Comparison of ENCODE assay signal across 20 cellular contexts in genomic region chr7:16958724-16959123, GRCh38.
DNase-seq lines count a peak whose midpoint lies in the region; ATAC-seq and TF ChIP-seq lines count a peak whose summit lies in the region.
"Had no signal": no experiment of that assay in that cellular context is flagged by ENCODE, and none has a peak within 500 bp of the region (broad histone marks: within the 10 kb centered on the region; RNA-seq: fewer than 3 reads in every experiment).

No MANE protein-coding gene starts in this region.

- H3K9ac ChIP-seq in liver (ENCODE audit: low read depth in 1 of 2, low read length in 2 of 2): no peak overlapping the region
- H3K9ac ChIP-seq: BLaER1 had no signal

- no peak overlapping the region for H3K4me3 ChIP-seq in liver (ENCODE audit: low read depth in 1 of 3, low read length in 3 of 3)
- no peak overlapping the region for H3K4me3 ChIP-seq in aorta (ENCODE audit: low read length in 2 of 2)
- H3K4me3 ChIP-seq in Caco-2 (ENCODE audit: low read depth, low read length): no peak overlapping the region
- H3K4me3 ChIP-seq: BLaER1 had no signal

- H3K27ac ChIP-seq in liver (ENCODE audit: low read depth in 1 of 2, low read length in 2 of 2): no peak overlapping the region
- no peak overlapping the region for H3K27ac ChIP-seq in aorta (ENCODE audit: low read depth in 1 of 2, low read length in 2 of 2)
- H3K27ac ChIP-seq: BLaER1 had no signal

- H3K27me3 ChIP-seq in liver (ENCODE audit: control insufficient read depth in 4 of 4, insufficient read depth in 4 of 4, low read length in 3 of 4): no peaks in the 10 kb centered on the region
- H3K27me3 ChIP-seq in aorta (ENCODE audit: control insufficient read depth in 1 of 2, insufficient read depth in 2 of 2, low read length in 1 of 2): no peaks in the 10 kb centered on the region
- H3K27me3 ChIP-seq in Caco-2 (replicated peaks; ENCODE audit: control insufficient read depth, insufficient read depth, low read length): no peaks in the 10 kb centered on the region
- H3K27me3 ChIP-seq: BE2C, BLaER1 had no signal

- 35% methylated on average over 1 of the region's 1 CpG for WGBS in liver
- WGBS in aorta, 2 donors: 95 to 100% methylated on average over 1 of the region's 1 CpG

- H3K36me3 ChIP-seq in liver (ENCODE audit: control insufficient read depth in 4 of 4, insufficient read depth in 3 of 4, low read depth in 1 of 4, low read length in 3 of 4): no peaks in the 10 kb centered on the region
- no peaks in the 10 kb centered on the region for H3K36me3 ChIP-seq in aorta (ENCODE audit: control insufficient read depth in 1 of 2, insufficient read depth in 2 of 2, low read length in 1 of 2)
- no peaks in the 10 kb centered on the region for H3K36me3 ChIP-seq in Caco-2 (ENCODE audit: control insufficient read depth, insufficient read depth, low read length)
- H3K36me3 ChIP-seq: BE2C, BLaER1 had no signal

- H3K9me3 ChIP-seq in liver (ENCODE audit: control insufficient read depth in 4 of 4, low read length in 3 of 4) (no peaks in the 10 kb centered on the region), aorta (ENCODE audit: control insufficient read depth, low read length) (no peaks in the 10 kb centered on the region), Caco-2 (no peaks in the 10 kb centered on the region)
- H3K9me3 ChIP-seq: BE2C, BLaER1 had no signal

- H3K27ac Mint-ChIP-seq in activated CD8-positive, alpha-beta T cell treated with anti-CD3 and anti-CD28 coated beads for 36 hours: no peak overlapping the region
- H3K27ac Mint-ChIP-seq in Caco-2 (ENCODE audit: unreplicated experiment): no peak overlapping the region
- H3K27ac Mint-ChIP-seq: CD14-positive monocyte; CD4-positive, alpha-beta memory T cell; CD8-positive, alpha-beta memory T cell had no signal

- no peaks in the 10 kb centered on the region for H3K9me3 Mint-ChIP-seq in activated CD8-positive, alpha-beta T cell treated with anti-CD3 and anti-CD28 coated beads for 36 hours
- peaks cover 43% of the 10 kb centered on the region for H3K9me3 Mint-ChIP-seq in Caco-2 (ENCODE audit: unreplicated experiment)

- H3K4me3 Mint-ChIP-seq in activated CD8-positive, alpha-beta T cell treated with anti-CD3 and anti-CD28 coated beads for 36 hours: no peak overlapping the region
- no peak overlapping the region for H3K4me3 Mint-ChIP-seq in Caco-2 (ENCODE audit: unreplicated experiment)
- H3K4me3 Mint-ChIP-seq: CD14-positive monocyte; CD4-positive, alpha-beta memory T cell; CD4-positive, CD25-positive, alpha-beta regulatory T cell; CD8-positive, alpha-beta memory T cell had no signal

- H3K4me1 ChIP-seq in liver (ENCODE audit: control insufficient read depth in 4 of 4, insufficient read depth in 4 of 4, low read length in 3 of 4) (peaks cover 0 to 7% (median 0%) of the 10 kb centered on the region in 4 donors), aorta (ENCODE audit: control insufficient read depth in 1 of 2, insufficient read depth in 2 of 2, low read length in 2 of 2) (peaks cover 0 to 5% of the 10 kb centered on the region in 2 donors), Caco-2 (no peaks in the 10 kb centered on the region)
- H3K4me1 ChIP-seq: BE2C had no signal

- intact Hi-C loops in activated CD8-positive, alpha-beta T cell treated with anti-CD3 and anti-CD28 coated beads for 36 hours (cut with micrococcal nuclease): no loop called here
- intact Hi-C loops in aorta (cut with DNase I): no loop called here
- intact Hi-C loops in Caco-2 (cut with micrococcal nuclease; ENCODE audit: unreplicated experiment): no loop called here

- no peaks in the 10 kb centered on the region for H3K36me3 Mint-ChIP-seq in activated CD8-positive, alpha-beta T cell treated with anti-CD3 and anti-CD28 coated beads for 36 hours (ENCODE audit: low read depth)
- H3K36me3 Mint-ChIP-seq in Caco-2 (ENCODE audit: insufficient read depth, unreplicated experiment): no peaks in the 10 kb centered on the region
- H3K36me3 Mint-ChIP-seq: CD14-positive monocyte; CD4-positive, alpha-beta memory T cell; CD4-positive, CD25-positive, alpha-beta regulatory T cell; CD8-positive, alpha-beta memory T cell had no signal

- no peak for TF ChIP-seq CTCF in liver (IDR thresholded peaks at IDR 0.05; ENCODE audit: low read depth, low read length, missing input control)
- TF ChIP-seq CTCF in activated CD8-positive, alpha-beta T cell treated with anti-CD3 and anti-CD28 coated beads for 36 hours (IDR thresholded peaks at IDR 0.05): no peak
- no peak for TF ChIP-seq CTCF in Caco-2 (IDR thresholded peaks at IDR 0.05; ENCODE audit: insufficient read depth in 1 of 2, low read depth in 1 of 2, low read length in 1 of 2, severe bottlenecking in 1 of 2, unreplicated experiment in 1 of 2)

- no TSS peak for BruUV-seq in Caco-2 (replicated peaks; lab: Mats Ljungman, UMichigan)

- ATAC-seq in left lobe of liver: peak; percentile 54
- ATAC-seq in activated CD8-positive, alpha-beta T cell treated with anti-CD3 and anti-CD28 coated beads for 36 hours: no peak
- no peak for ATAC-seq in aorta (ENCODE audit: low FRiP score)
- no peak for ATAC-seq in GM19455 (IDR thresholded peaks at IDR 0.05; ENCODE audit: unreplicated experiment)

- DNase-seq in DMS53 treated with DMSO at 0.1 percent for 48 hours (lab: John Stamatoyannopoulos, UW; ENCODE audit: unreplicated experiment): peak; percentile 85
- DNase-seq in left lobe of liver (ENCODE audit: low spot score): no peak
- DNase-seq in activated CD8-positive, alpha-beta T cell treated with anti-CD3 and anti-CD28 coated beads for 36 hours: no peak
- no peak for DNase-seq in aorta
- no peak for DNase-seq in Caco-2
- DNase-seq: 8988T; ACHN; BE2C; C1 segment of cervical spinal cord; Calu3; CD4-positive, alpha-beta memory T cell; CD4-positive, CD25-positive, alpha-beta regulatory T cell; CD8-positive, alpha-beta memory T cell; COR-L47; DMS79 treated with DMSO at 0.1 percent for 48 hours; GF-D8 had no signal

- no peaks in the 10 kb centered on the region for H3K27me3 Mint-ChIP-seq in activated CD8-positive, alpha-beta T cell treated with anti-CD3 and anti-CD28 coated beads for 36 hours
- H3K27me3 Mint-ChIP-seq in Caco-2 (ENCODE audit: insufficient read depth, unreplicated experiment): no peaks in the 10 kb centered on the region
- H3K27me3 Mint-ChIP-seq: CD4-positive, alpha-beta memory T cell had no signal

- no peaks in the 10 kb centered on the region for H3K4me1 Mint-ChIP-seq in activated CD8-positive, alpha-beta T cell treated with anti-CD3 and anti-CD28 coated beads for 36 hours (ENCODE audit: low read depth)
- H3K4me1 Mint-ChIP-seq in Caco-2 (ENCODE audit: low read depth, unreplicated experiment): peaks cover 18% of the 10 kb centered on the region
- H3K4me1 Mint-ChIP-seq: CD14-positive monocyte; CD4-positive, alpha-beta memory T cell; CD4-positive, CD25-positive, alpha-beta regulatory T cell; CD8-positive, alpha-beta memory T cell had no signal

- peak in 1 of 2 donors; percentile 4 for TF ChIP-seq RAD21 in liver (IDR thresholded peaks at IDR 0.05)

- POLR2A ChIA-PET in activated CD8-positive, alpha-beta T cell treated with anti-CD3 and anti-CD28 coated beads for 36 hours (lab: Charles Lee): no interaction called here
- POLR2A ChIA-PET in Caco-2 (lab: Charles Lee): no interaction called here

- CTCF ChIA-PET in activated CD8-positive, alpha-beta T cell treated with anti-CD3 and anti-CD28 coated beads for 36 hours (lab: Charles Lee): interaction anchor here (0.7 kb wide), 1 partner anchor 324 kb away, joined by 3 read pairs; no protein-coding TSS in a partner anchor
- CTCF ChIA-PET in Caco-2 (lab: Charles Lee): no interaction called here

TF ChIP-seq in liver, 16 proteins besides CTCF, POLR2A, EP300 and RAD21 (continues in another document):
- peak; percentile 39 for TF ChIP-seq FOXA2 (IDR thresholded peaks at IDR 0.05)
- TF ChIP-seq, protein P1, sequence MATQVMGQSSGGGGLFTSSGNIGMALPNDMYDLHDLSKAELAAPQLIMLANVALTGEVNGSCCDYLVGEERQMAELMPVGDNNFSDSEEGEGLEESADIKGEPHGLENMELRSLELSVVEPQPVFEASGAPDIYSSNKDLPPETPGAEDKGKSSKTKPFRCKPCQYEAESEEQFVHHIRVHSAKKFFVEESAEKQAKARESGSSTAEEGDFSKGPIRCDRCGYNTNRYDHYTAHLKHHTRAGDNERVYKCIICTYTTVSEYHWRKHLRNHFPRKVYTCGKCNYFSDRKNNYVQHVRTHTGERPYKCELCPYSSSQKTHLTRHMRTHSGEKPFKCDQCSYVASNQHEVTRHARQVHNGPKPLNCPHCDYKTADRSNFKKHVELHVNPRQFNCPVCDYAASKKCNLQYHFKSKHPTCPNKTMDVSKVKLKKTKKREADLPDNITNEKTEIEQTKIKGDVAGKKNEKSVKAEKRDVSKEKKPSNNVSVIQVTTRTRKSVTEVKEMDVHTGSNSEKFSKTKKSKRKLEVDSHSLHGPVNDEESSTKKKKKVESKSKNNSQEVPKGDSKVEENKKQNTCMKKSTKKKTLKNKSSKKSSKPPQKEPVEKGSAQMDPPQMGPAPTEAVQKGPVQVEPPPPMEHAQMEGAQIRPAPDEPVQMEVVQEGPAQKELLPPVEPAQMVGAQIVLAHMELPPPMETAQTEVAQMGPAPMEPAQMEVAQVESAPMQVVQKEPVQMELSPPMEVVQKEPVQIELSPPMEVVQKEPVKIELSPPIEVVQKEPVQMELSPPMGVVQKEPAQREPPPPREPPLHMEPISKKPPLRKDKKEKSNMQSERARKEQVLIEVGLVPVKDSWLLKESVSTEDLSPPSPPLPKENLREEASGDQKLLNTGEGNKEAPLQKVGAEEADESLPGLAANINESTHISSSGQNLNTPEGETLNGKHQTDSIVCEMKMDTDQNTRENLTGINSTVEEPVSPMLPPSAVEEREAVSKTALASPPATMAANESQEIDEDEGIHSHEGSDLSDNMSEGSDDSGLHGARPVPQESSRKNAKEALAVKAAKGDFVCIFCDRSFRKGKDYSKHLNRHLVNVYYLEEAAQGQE (IDR thresholded peaks at IDR 0.05): no peak
- no peak for TF ChIP-seq SP1 (IDR thresholded peaks at IDR 0.05)
- peak in 1 of 2 donors; percentile 22 for TF ChIP-seq JUND (IDR thresholded peaks at IDR 0.05)
- no peak for TF ChIP-seq TAF1 (conservative IDR thresholded peaks at IDR 0.05)
- TF ChIP-seq, protein P2, sequence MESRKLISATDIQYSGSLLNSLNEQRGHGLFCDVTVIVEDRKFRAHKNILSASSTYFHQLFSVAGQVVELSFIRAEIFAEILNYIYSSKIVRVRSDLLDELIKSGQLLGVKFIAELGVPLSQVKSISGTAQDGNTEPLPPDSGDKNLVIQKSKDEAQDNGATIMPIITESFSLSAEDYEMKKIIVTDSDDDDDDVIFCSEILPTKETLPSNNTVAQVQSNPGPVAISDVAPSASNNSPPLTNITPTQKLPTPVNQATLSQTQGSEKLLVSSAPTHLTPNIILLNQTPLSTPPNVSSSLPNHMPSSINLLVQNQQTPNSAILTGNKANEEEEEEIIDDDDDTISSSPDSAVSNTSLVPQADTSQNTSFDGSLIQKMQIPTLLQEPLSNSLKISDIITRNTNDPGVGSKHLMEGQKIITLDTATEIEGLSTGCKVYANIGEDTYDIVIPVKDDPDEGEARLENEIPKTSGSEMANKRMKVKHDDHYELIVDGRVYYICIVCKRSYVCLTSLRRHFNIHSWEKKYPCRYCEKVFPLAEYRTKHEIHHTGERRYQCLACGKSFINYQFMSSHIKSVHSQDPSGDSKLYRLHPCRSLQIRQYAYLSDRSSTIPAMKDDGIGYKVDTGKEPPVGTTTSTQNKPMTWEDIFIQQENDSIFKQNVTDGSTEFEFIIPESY (IDR thresholded peaks at IDR 0.05): no peak
- TF ChIP-seq NR2F2 (IDR thresholded peaks at IDR 0.05): no peak
